Comparison of ENCODE assay signal across 19 cellular contexts in genomic region chr4:77745792-77746191, GRCh38.
DNase-seq lines count a peak whose midpoint lies in the region; ATAC-seq and TF ChIP-seq lines count a peak whose summit lies in the region.
"Had no signal": no experiment of that assay in that cellular context is flagged by ENCODE, and none has a peak within 500 bp of the region (broad histone marks: within the 10 kb centered on the region; RNA-seq: fewer than 3 reads in every experiment).

No MANE protein-coding gene starts in this region.

- H3K4me1 Mint-ChIP-seq in CD4-positive, alpha-beta T cell (ENCODE audit: low read depth): peaks cover 58% of the 10 kb centered on the region
- H3K4me1 Mint-ChIP-seq in activated naive CD8-positive, alpha-beta T cell treated with anti-CD3 and anti-CD28 coated beads for 36 hours: peaks cover 30% of the 10 kb centered on the region
- peaks cover 3% of the 10 kb centered on the region for H3K4me1 Mint-ChIP-seq in activated CD8-positive, alpha-beta memory T cell treated with anti-CD3 and anti-CD28 coated beads, Interleukin-2, amount 10 ng/mL, durations not matched to agents 7 days and 5 days

- ATAC-seq in CD4-positive, alpha-beta T cell (ENCODE audit: poor library complexity): no peak
- ATAC-seq in left lobe of liver: peak; percentile 93
- no peak for ATAC-seq in activated CD8-positive, alpha-beta memory T cell treated with anti-CD3 and anti-CD28 coated beads, Interleukin-2, amount 10 ng/mL, durations not matched to agents 7 days and 5 days
- ATAC-seq: K562 had no signal

- H3K27ac Mint-ChIP-seq in CD4-positive, alpha-beta T cell: peak overlapping the region; percentile 39
- peak overlapping the region; percentile 48 for H3K27ac Mint-ChIP-seq in activated naive CD8-positive, alpha-beta T cell treated with anti-CD3 and anti-CD28 coated beads for 36 hours
- H3K27ac Mint-ChIP-seq in activated CD8-positive, alpha-beta memory T cell treated with anti-CD3 and anti-CD28 coated beads, Interleukin-2, amount 10 ng/mL, durations not matched to agents 7 days and 5 days: no peak overlapping the region
- H3K27ac Mint-ChIP-seq: B cell; CD4-positive, CD25-positive, alpha-beta regulatory T cell had no signal

- DNase-seq in CD4-positive, alpha-beta T cell: no peak
- DNase-seq in DMS79 (lab: John Stamatoyannopoulos, UW): peak; percentile 65
- no peak for DNase-seq in activated naive CD8-positive, alpha-beta T cell treated with anti-CD3 and anti-CD28 coated beads for 36 hours
- DNase-seq in left lobe of liver (ENCODE audit: low spot score): no peak
- no peak for DNase-seq in GF-D8 (lab: John Stamatoyannopoulos, UW)
- no peak for DNase-seq in NCI-H69 (lab: John Stamatoyannopoulos, UW)
- DNase-seq in SK-N-DZ (ENCODE audit: low spot score): no peak
- DNase-seq in activated CD8-positive, alpha-beta memory T cell treated with anti-CD3 and anti-CD28 coated beads, Interleukin-2, amount 10 ng/mL, durations not matched to agents 7 days and 5 days: no peak
- DNase-seq: Calu3; CD4-positive, CD25-positive, alpha-beta regulatory T cell; DMS53; NCI-H1694; NCI-H345; NCI-H526; NK-92 treated with Interleukin-12 subunit alpha and Interleukin-12 subunit beta, amount 100 ng/mL, for 24 hours; SHP77 had no signal

- CTCF ChIA-PET in CD4-positive, alpha-beta T cell (lab: Charles Lee): no interaction called here
- CTCF ChIA-PET in activated CD8-positive, alpha-beta memory T cell treated with anti-CD3 and anti-CD28 coated beads, Interleukin-2, amount 10 ng/mL, durations not matched to agents 7 days and 5 days (lab: Charles Lee): no interaction called here

- no peaks in the 10 kb centered on the region for H3K9me3 ChIP-seq in CD4-positive, alpha-beta T cell (ENCODE audit: control insufficient read depth, low read length)
- H3K9me3 ChIP-seq: HAP-1 had no signal

- no peaks in the 10 kb centered on the region for H3K27me3 ChIP-seq in CD4-positive, alpha-beta T cell (ENCODE audit: control insufficient read depth, insufficient read depth, low read length)

- no peak overlapping the region for H3K27ac ChIP-seq in CD4-positive, alpha-beta T cell (ENCODE audit: low read depth, low read length)

- no peaks in the 10 kb centered on the region for H3K27me3 Mint-ChIP-seq in CD4-positive, alpha-beta T cell
- H3K27me3 Mint-ChIP-seq in activated naive CD8-positive, alpha-beta T cell treated with anti-CD3 and anti-CD28 coated beads for 36 hours: no peaks in the 10 kb centered on the region
- H3K27me3 Mint-ChIP-seq in activated CD8-positive, alpha-beta memory T cell treated with anti-CD3 and anti-CD28 coated beads, Interleukin-2, amount 10 ng/mL, durations not matched to agents 7 days and 5 days: no peaks in the 10 kb centered on the region
- H3K27me3 Mint-ChIP-seq: B cell; CD4-positive, CD25-positive, alpha-beta regulatory T cell had no signal

- POLR2A ChIA-PET in CD4-positive, alpha-beta T cell (lab: Charles Lee): interaction anchor here (1.5 kb wide), 1 partner anchor 74 kb away, joined by 3 read pairs; no protein-coding TSS in a partner anchor

- intact Hi-C loops in CD4-positive, alpha-beta T cell (cut with DNase I, micrococcal nuclease): loop anchor here (5.0 kb wide), 2 partner anchors 37 to 67 kb away; no protein-coding TSS in a partner anchor

- no peak overlapping the region for H3K4me3 Mint-ChIP-seq in CD4-positive, alpha-beta T cell
- H3K4me3 Mint-ChIP-seq in activated naive CD8-positive, alpha-beta T cell treated with anti-CD3 and anti-CD28 coated beads for 36 hours: no peak overlapping the region
- no peak overlapping the region for H3K4me3 Mint-ChIP-seq in activated CD8-positive, alpha-beta memory T cell treated with anti-CD3 and anti-CD28 coated beads, Interleukin-2, amount 10 ng/mL, durations not matched to agents 7 days and 5 days
- H3K4me3 Mint-ChIP-seq: B cell; CD4-positive, CD25-positive, alpha-beta regulatory T cell had no signal

- no peak for TF ChIP-seq CTCF in CD4-positive, alpha-beta T cell (IDR thresholded peaks at IDR 0.05)

- H3K36me3 Mint-ChIP-seq in CD4-positive, alpha-beta T cell (ENCODE audit: low read depth): peaks cover 82% of the 10 kb centered on the region
- H3K36me3 Mint-ChIP-seq in activated naive CD8-positive, alpha-beta T cell treated with anti-CD3 and anti-CD28 coated beads for 36 hours: peaks cover 24% of the 10 kb centered on the region
- peaks cover 44% of the 10 kb centered on the region for H3K36me3 Mint-ChIP-seq in activated CD8-positive, alpha-beta memory T cell treated with anti-CD3 and anti-CD28 coated beads, Interleukin-2, amount 10 ng/mL, durations not matched to agents 7 days and 5 days

- H3K9me3 Mint-ChIP-seq in CD4-positive, alpha-beta T cell: no peaks in the 10 kb centered on the region
- H3K9me3 Mint-ChIP-seq in activated naive CD8-positive, alpha-beta T cell treated with anti-CD3 and anti-CD28 coated beads for 36 hours: peaks cover 4% of the 10 kb centered on the region
- no peaks in the 10 kb centered on the region for H3K9me3 Mint-ChIP-seq in activated CD8-positive, alpha-beta memory T cell treated with anti-CD3 and anti-CD28 coated beads, Interleukin-2, amount 10 ng/mL, durations not matched to agents 7 days and 5 days (ENCODE audit: low read depth)
